In the genomic region with DNA sequence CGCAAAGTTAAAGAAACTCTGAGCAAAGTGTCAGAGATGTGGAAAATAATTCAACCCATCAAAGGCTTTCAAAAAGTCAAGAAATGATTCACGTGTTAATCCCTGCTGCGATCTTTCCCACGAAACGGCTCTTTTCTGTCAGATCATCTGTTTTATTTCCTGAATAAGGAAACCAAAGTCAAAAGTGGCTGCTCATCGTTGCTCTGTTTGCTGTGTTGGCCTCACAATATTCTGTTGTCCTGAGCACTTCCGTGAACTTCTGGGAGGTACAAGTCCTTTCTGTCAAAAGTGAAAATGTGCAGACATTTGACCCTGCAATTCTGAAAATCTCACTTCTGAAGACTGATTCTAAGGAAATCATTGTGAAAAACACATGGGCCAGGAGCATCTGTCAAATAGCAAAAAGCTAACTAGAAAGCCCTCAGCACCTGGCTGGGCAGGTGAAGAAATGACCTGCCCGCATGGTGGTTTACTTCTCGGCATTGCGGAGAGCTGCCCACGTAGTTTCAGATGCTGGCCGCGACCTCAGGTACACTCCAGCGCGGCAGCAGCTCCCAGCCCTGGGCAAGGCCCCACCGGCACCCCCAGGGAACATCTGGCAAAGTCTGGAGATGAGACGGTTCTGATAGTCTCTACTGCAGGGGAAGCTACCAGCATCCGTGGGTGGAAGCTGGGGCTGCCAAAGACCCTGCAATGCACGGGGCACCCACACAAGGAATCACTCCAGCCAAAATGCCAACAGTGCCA, we compare ENCODE assay signal across 15 cellular contexts. TPM values are rescaled to one million over a fixed set of nuclear protein-coding genes. Genes with fewer than 3 reads are reported as not detected.
A peak's percentile ranks its signal among the peaks of the same experiment; 100 is the strongest.
DNase-seq lines count a peak whose midpoint lies in the region; ATAC-seq and TF ChIP-seq lines count a peak whose summit lies in the region.
"Had no signal": no experiment of that assay in that cellular context is flagged by ENCODE, and none has a peak within 500 bp of the region (broad histone marks: within the 10 kb centered on the region; RNA-seq: fewer than 3 reads in every experiment).

No MANE protein-coding gene starts in this region.

- no TSS peak for BruUV-seq in Calu3 (replicated peaks; lab: Mats Ljungman, UMichigan)

- H3K4me3 ChIP-seq in fibroblast of villous mesenchyme (ENCODE audit: low read depth, low read length) = no peak overlapping the region
- H3K4me3 ChIP-seq: GM23338 had no signal

- H3K27ac Mint-ChIP-seq in activated naive CD4-positive, alpha-beta T cell treated with anti-CD3 and anti-CD28 coated beads, Interleukin-2, amount 50 U/mL, for 72 hours = peak overlapping the region; percentile 77 to 83
- peak overlapping the region; percentile 49 for H3K27ac Mint-ChIP-seq in stimulated activated naive CD8-positive, alpha-beta T cell treated with anti-CD3 and anti-CD28 coated beads, Interleukin-15, Interleukin-2, amounts not matched to agents 100 ng/mL and 50 ng/mL, for 24 hours
- no peak overlapping the region for H3K27ac Mint-ChIP-seq in Calu3 (ENCODE audit: unreplicated experiment)
- H3K27ac Mint-ChIP-seq: activated naive CD8-positive, alpha-beta T cell treated with anti-CD3 and anti-CD28 coated beads, Interleukin-2, amount 10 ng/mL, durations not matched to agents 7 days and 5 days; GM23338 had no signal

- TF ChIP-seq CTCF in fibroblast of villous mesenchyme (IDR thresholded peaks at IDR 0.05; ENCODE audit: insufficient read depth, low read depth, low read length) (no peak), Calu3 (IDR thresholded peaks at IDR 0.05; ENCODE audit: unreplicated experiment) (no peak)

- peak; percentile 63 to 67 for ATAC-seq in activated naive CD4-positive, alpha-beta T cell treated with anti-CD3 and anti-CD28 coated beads, Interleukin-2, amount 50 U/mL, for 72 hours
- ATAC-seq: GM23338, HepG2, sciatic nerve had no signal

- intact Hi-C loops in Calu3 (cut with micrococcal nuclease; ENCODE audit: unreplicated experiment) = no loop called here

- no peak overlapping the region for H3K4me3 Mint-ChIP-seq in stimulated activated naive CD8-positive, alpha-beta T cell treated with anti-CD3 and anti-CD28 coated beads, Interleukin-15, Interleukin-2, amounts not matched to agents 100 ng/mL and 50 ng/mL, for 24 hours
- H3K4me3 Mint-ChIP-seq in Calu3 (ENCODE audit: low read depth, unreplicated experiment) = no peak overlapping the region
- H3K4me3 Mint-ChIP-seq: activated naive CD8-positive, alpha-beta T cell treated with anti-CD3 and anti-CD28 coated beads, Interleukin-2, amount 10 ng/mL, durations not matched to agents 7 days and 5 days; GM23338 had no signal

- peak; percentile 2 to 42 for DNase-seq in activated naive CD4-positive, alpha-beta T cell treated with anti-CD3 and anti-CD28 coated beads, Interleukin-2, amount 50 U/mL, for 72 hours (ENCODE audit: low spot score in 2 of 2)
- DNase-seq in activated naive CD4-positive, alpha-beta T cell (lab: John Stamatoyannopoulos, UW) = no peak
- DNase-seq in RPMI8226 (peak; percentile 32), fibroblast of villous mesenchyme (ENCODE audit: low read depth) (peak; percentile 30), putamen (ENCODE audit: low spot score) (no peak), NCI-H146 treated with DMSO at 0.1 percent for 48 hours (lab: John Stamatoyannopoulos, UW; ENCODE audit: unreplicated experiment) (no peak), Calu3 (no peak)
- DNase-seq: activated naive CD8-positive, alpha-beta T cell treated with anti-CD3 and anti-CD28 coated beads, Interleukin-2, amount 10 ng/mL, durations not matched to agents 7 days and 5 days; brain microvascular endothelial cell; dermis blood vessel endothelial cell; NCI-H187 had no signal

- peaks cover 14% of the 10 kb centered on the region for H3K4me1 Mint-ChIP-seq in stimulated activated naive CD8-positive, alpha-beta T cell treated with anti-CD3 and anti-CD28 coated beads, Interleukin-15, Interleukin-2, amounts not matched to agents 100 ng/mL and 50 ng/mL, for 24 hours (ENCODE audit: low read depth)
- H3K4me1 Mint-ChIP-seq in Calu3 (ENCODE audit: low read depth, unreplicated experiment) = no peaks in the 10 kb centered on the region
- H3K4me1 Mint-ChIP-seq: activated naive CD8-positive, alpha-beta T cell treated with anti-CD3 and anti-CD28 coated beads, Interleukin-2, amount 10 ng/mL, durations not matched to agents 7 days and 5 days; GM23338 had no signal

- CTCF ChIA-PET in Calu3 (lab: Charles Lee) = no interaction called here

- no peaks in the 10 kb centered on the region for H3K36me3 Mint-ChIP-seq in activated naive CD4-positive, alpha-beta T cell treated with anti-CD3 and anti-CD28 coated beads, Interleukin-2, amount 50 U/mL, for 72 hours
- H3K36me3 Mint-ChIP-seq in stimulated activated naive CD8-positive, alpha-beta T cell treated with anti-CD3 and anti-CD28 coated beads, Interleukin-15, Interleukin-2, amounts not matched to agents 100 ng/mL and 50 ng/mL, for 24 hours (ENCODE audit: low read depth) = no peaks in the 10 kb centered on the region
- H3K36me3 Mint-ChIP-seq in Calu3 (ENCODE audit: insufficient read depth, unreplicated experiment) = peaks cover 6% of the 10 kb centered on the region
- H3K36me3 Mint-ChIP-seq: activated naive CD8-positive, alpha-beta T cell treated with anti-CD3 and anti-CD28 coated beads, Interleukin-2, amount 10 ng/mL, durations not matched to agents 7 days and 5 days had no signal

- peaks cover 4% of the 10 kb centered on the region for H3K27me3 Mint-ChIP-seq in stimulated activated naive CD8-positive, alpha-beta T cell treated with anti-CD3 and anti-CD28 coated beads, Interleukin-15, Interleukin-2, amounts not matched to agents 100 ng/mL and 50 ng/mL, for 24 hours
- H3K27me3 Mint-ChIP-seq in Calu3 (ENCODE audit: unreplicated experiment) = peaks cover 71% of the 10 kb centered on the region

- no peaks in the 10 kb centered on the region for H3K9me3 Mint-ChIP-seq in activated naive CD4-positive, alpha-beta T cell treated with anti-CD3 and anti-CD28 coated beads, Interleukin-2, amount 50 U/mL, for 72 hours
- no peaks in the 10 kb centered on the region for H3K9me3 Mint-ChIP-seq in stimulated activated naive CD8-positive, alpha-beta T cell treated with anti-CD3 and anti-CD28 coated beads, Interleukin-15, Interleukin-2, amounts not matched to agents 100 ng/mL and 50 ng/mL, for 24 hours
- H3K9me3 Mint-ChIP-seq in Calu3 (ENCODE audit: low read depth, unreplicated experiment) = no peaks in the 10 kb centered on the region
- H3K9me3 Mint-ChIP-seq: activated naive CD8-positive, alpha-beta T cell treated with anti-CD3 and anti-CD28 coated beads, Interleukin-2, amount 10 ng/mL, durations not matched to agents 7 days and 5 days; GM23338 had no signal

RNA-seq across cellular contexts. Expression of gene GPC1, which starts 31.9 kb away (rescaled TPM):
- 1 to 10 TPM; 1.6 to 5.5 TPM for total RNA-seq in activated naive CD4-positive, alpha-beta T cell treated with anti-CD3 and anti-CD28 coated beads, Interleukin-2, amount 50 U/mL, for 72 hours
- total RNA-seq in fibroblast of villous mesenchyme = 88.9 and 106 TPM in 2 replicates
- total RNA-seq in Calu3 (2022) = 41.8 and 51.5 TPM in 2 replicates

Comparison
In these comparisons a context has a peak if more than half of its experiments do, and no peak if none do; other contexts are left out.
1. DNase-seq: peak in activated naive CD4-positive, alpha-beta T cell treated with anti-CD3 and anti-CD28 coated beads, Interleukin-2, amount 50 U/mL, for 72 hours (2 of 2), RPMI8226 (single experiment) and fibroblast of villous mesenchyme (single experiment); none in activated naive CD4-positive, alpha-beta T cell (0 of 4), putamen (single experiment), NCI-H146 treated with DMSO at 0.1 percent for 48 hours (single experiment) and Calu3 (single experiment).